8 cellular contexts compared by ENCODE assay signal in genomic region chr21:33324311-33325221, GRCh38. TPM values are rescaled to one million over a fixed set of nuclear protein-coding genes. Genes with fewer than 3 reads are reported as not detected.
DNase-seq lines count a peak whose midpoint lies in the region; ATAC-seq, FAIRE-seq and TF ChIP-seq lines count a peak whose summit lies in the region.

Gene IFNAR1 (plus strand): TSS chr21:33324970. CDS start chr21:33325056, 86 bp downstream.

- FAIRE-seq in pancreas (lab: Jason Lieb, UNC) = no peak

- 0 to 2% methylated on average over 85 of the region's 85 CpGs for WGBS in pancreas, 2 donors

- H3K4me3 Mint-ChIP-seq in activated naive CD8-positive, alpha-beta T cell treated with anti-CD3 and anti-CD28 coated beads, Interleukin-2, amount 10 ng/mL, durations not matched to agents 7 days and 5 days = no peak within 1 kb of the TSS

- H3K27ac Mint-ChIP-seq in activated naive CD8-positive, alpha-beta T cell treated with anti-CD3 and anti-CD28 coated beads, Interleukin-2, amount 10 ng/mL, durations not matched to agents 7 days and 5 days = no peak within 1 kb of the TSS

- DNase-seq in NCI-H1105 (lab: John Stamatoyannopoulos, UW) = peak; percentile 99
- peak; percentile 99 for DNase-seq in SKM-1 (lab: John Stamatoyannopoulos, UW; ENCODE audit: unreplicated experiment)
- DNase-seq in activated naive CD8-positive, alpha-beta T cell treated with anti-CD3 and anti-CD28 coated beads, Interleukin-2, amount 10 ng/mL, durations not matched to agents 7 days and 5 days = peak; percentile 98
- peak; percentile 100 for DNase-seq in Right ventricle myocardium inferior (ENCODE audit: missing footprints)
- peak; percentile 95 to 100 (median 98) for DNase-seq in pancreas
- DNase-seq in tibial artery = peak; percentile 99 to 100

- no peaks in the 10 kb centered on the region for H3K36me3 ChIP-seq in pancreas
- no peaks in the 10 kb centered on the region for H3K36me3 ChIP-seq in tibial artery

- peaks cover 7% of the 10 kb centered on the region for H3K27me3 Mint-ChIP-seq in activated naive CD8-positive, alpha-beta T cell treated with anti-CD3 and anti-CD28 coated beads, Interleukin-2, amount 10 ng/mL, durations not matched to agents 7 days and 5 days

- H3K9me3 Mint-ChIP-seq in activated naive CD8-positive, alpha-beta T cell treated with anti-CD3 and anti-CD28 coated beads, Interleukin-2, amount 10 ng/mL, durations not matched to agents 7 days and 5 days = no peaks in the 10 kb centered on the region

- H3K27ac ChIP-seq in pancreas (peak within 1 kb of the TSS; percentile 94 to 100 (median 98)), tibial artery (peak within 1 kb of the TSS; percentile 92 to 98)

- POLR2A ChIA-PET in activated naive CD8-positive, alpha-beta T cell treated with anti-CD3 and anti-CD28 coated beads, Interleukin-2, amount 10 ng/mL, durations not matched to agents 7 days and 5 days (lab: Charles Lee) = interaction anchor here (0.6 to 2.0 kb wide), 20 partner anchors 12 to 640 kb away, joined by 3 to 50 read pairs (median 6); partner anchors contain the start of genes IL10RB, PAXBP1 and TMEM50B

- H3K4me3 ChIP-seq in pancreas = peak within 1 kb of the TSS; percentile 47 to 96 (median 90)
- H3K4me3 ChIP-seq in tibial artery = peak within 1 kb of the TSS; percentile 78 to 98

- intact Hi-C loops in Right ventricle myocardium inferior (cut with DNase I) = loop anchor here (2.0 kb wide), 3 partner anchors 36 to 126 kb away; partner anchors contain the start of gene IL10RB
- intact Hi-C loops in pancreas (cut with DNase I) = no loop called here
- intact Hi-C loops in tibial artery (cut with DNase I; ENCODE audit: low total_unique reads) = no loop called here

- peaks cover 0 to 28% (median 15%) of the 10 kb centered on the region in 3 donors for H3K4me1 ChIP-seq in pancreas
- H3K4me1 ChIP-seq in tibial artery = peaks cover 0 to 31% (median 17%) of the 10 kb centered on the region in 4 donors

- TF ChIP-seq POLR2A in GM10847 (IDR thresholded peaks at IDR 0.05; ENCODE audit: extremely low read depth, insufficient read length) = peak; percentile 88

- ATAC-seq in HG02642 (IDR thresholded peaks at IDR 0.05; ENCODE audit: poor library complexity, unreplicated experiment) = peak; percentile 89
- peak; percentile 97 for ATAC-seq in activated naive CD8-positive, alpha-beta T cell treated with anti-CD3 and anti-CD28 coated beads, Interleukin-2, amount 10 ng/mL, durations not matched to agents 7 days and 5 days (ENCODE audit: low read depth)
- ATAC-seq in Right ventricle myocardium inferior = peak; percentile 99
- peak; percentile 95 to 98 (median 97) for ATAC-seq in pancreas

- H3K9me3 ChIP-seq in pancreas (no peaks in the 10 kb centered on the region), tibial artery (no peaks in the 10 kb centered on the region)

- peaks cover 19% of the 10 kb centered on the region for H3K4me1 Mint-ChIP-seq in activated naive CD8-positive, alpha-beta T cell treated with anti-CD3 and anti-CD28 coated beads, Interleukin-2, amount 10 ng/mL, durations not matched to agents 7 days and 5 days

- H3K36me3 Mint-ChIP-seq in activated naive CD8-positive, alpha-beta T cell treated with anti-CD3 and anti-CD28 coated beads, Interleukin-2, amount 10 ng/mL, durations not matched to agents 7 days and 5 days = no peaks in the 10 kb centered on the region

- no peak for TF ChIP-seq CTCF in pancreas (IDR thresholded peaks at IDR 0.05)
- no peak for TF ChIP-seq CTCF in tibial artery (IDR thresholded peaks at IDR 0.05)

- H3K27me3 ChIP-seq in pancreas (no peaks in the 10 kb centered on the region), tibial artery (no peaks in the 10 kb centered on the region)

RNA-seq across cellular contexts. Expression of gene IFNAR1, which starts in this region (rescaled TPM):
- total RNA-seq in activated naive CD8-positive, alpha-beta T cell treated with anti-CD3 and anti-CD28 coated beads, Interleukin-2, amount 10 ng/mL, durations not matched to agents 7 days and 5 days = 10 to 100 TPM; 35.7 to 36.3 TPM
- 31.6 TPM for total RNA-seq in Right ventricle myocardium inferior
- total RNA-seq in pancreas = 10 to 100 TPM; 21.4 to 48.5 (median 27.6) TPM
- 1 to 10 TPM; 7.5 to 9.6 TPM for polyA plus RNA-seq in pancreas

Comparison
In these comparisons a context has a peak if more than half of its experiments do, and no peak if none do; other contexts are left out.
1. Peak in every context shown above with its lines: DNase-seq, ATAC-seq, H3K4me3 ChIP-seq and H3K27ac ChIP-seq.